In the genomic region with DNA sequence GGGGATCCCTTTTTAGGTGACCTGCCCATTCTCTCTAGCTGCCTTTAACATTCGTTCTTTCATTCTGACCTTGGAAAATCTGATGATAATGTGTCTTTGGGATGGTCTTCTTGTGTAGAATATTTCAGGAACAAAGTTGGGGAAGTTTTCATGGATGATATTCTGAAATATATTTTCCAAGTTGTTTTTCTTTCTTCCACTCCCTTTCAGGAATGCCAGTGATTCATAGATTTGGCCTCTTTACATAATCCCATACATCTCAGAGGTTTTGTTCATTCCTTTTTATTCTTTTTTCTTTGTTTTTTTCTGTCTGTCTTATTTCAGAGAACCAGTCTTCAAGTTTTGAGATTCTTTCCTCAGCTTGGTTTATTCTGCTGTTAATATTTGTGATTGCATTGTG, we compare ENCODE assay signal across 17 cellular contexts. TPM values are rescaled to one million over a fixed set of nuclear protein-coding genes. Genes with fewer than 3 reads are reported as not detected.
A peak's percentile ranks its signal among the peaks of the same experiment; 100 is the strongest.
DNase-seq lines count a peak whose midpoint lies in the region; ATAC-seq and TF ChIP-seq lines count a peak whose summit lies in the region.
"Had no signal": no experiment of that assay in that cellular context is flagged by ENCODE, and none has a peak within 500 bp of the region (broad histone marks: within the 10 kb centered on the region; RNA-seq: fewer than 3 reads in every experiment).

No MANE protein-coding gene starts in this region.

- no peak overlapping the region for H3K56ac ChIP-seq in IMR-90 (ENCODE audit: extremely low read depth, insufficient read depth, low read length)

- no peak overlapping the region for H3K23ac ChIP-seq in IMR-90 (ENCODE audit: low read depth, low read length)

- no peak overlapping the region for H4K91ac ChIP-seq in IMR-90 (ENCODE audit: insufficient read depth, low read depth, low read length)

- dilution Hi-C loops in IMR-90 (cut with HindIII; ENCODE audit: low sequenced_read_pairs, unreplicated experiment) = no loop called here

- POLR2A ChIA-PET in IMR-90 (lab: Charles Lee; ENCODE audit: unreplicated experiment) = interaction anchor here (0.7 kb wide), 1 partner anchor 14 kb away, joined by 4 read pairs; a partner anchor contains a TSS

- DNase-seq in IMR-90 = peak; percentile 8
- DNase-seq in astrocyte of the spinal cord (ENCODE audit: low read depth, low spot score) = peak; percentile 9
- DNase-seq in fibroblast of pulmonary artery (ENCODE audit: low read depth) = peak; percentile 43
- no peak for DNase-seq in T-helper 2 cell
- DNase-seq in body of pancreas = no peak
- no peak for DNase-seq in stimulated activated CD8-positive, alpha-beta memory T cell treated with anti-CD3 and anti-CD28 coated beads, Interleukin-4, amount 100 ng/mL, for 48 hours
- no peak for DNase-seq in pons (ENCODE audit: low spot score)
- DNase-seq: AML-193, DMS79, Kasumi-1, NCI-H1105 treated with DMSO at 0.1 percent for 48 hours, NCI-H1694, NCI-H2081 treated with DMSO at 0.1 percent for 48 hours, NCI-H510A, NCI-H748 treated with DMSO at 0.1 percent for 48 hours had no signal

- CTCF ChIA-PET in IMR-90 (lab: Yijun Ruan, JAX) = no interaction called here

- no peak for TF ChIP-seq RAD21 in IMR-90 (IDR thresholded peaks at IDR 0.05; ENCODE audit: low read length)

- H3K27me3 ChIP-seq in IMR-90 (ENCODE audit: control insufficient read depth, insufficient read depth, low read length) (peaks cover 2% of the 10 kb centered on the region; the same call in 1 of the 2 replicates), body of pancreas (no peaks in the 10 kb centered on the region)

- H4K8ac ChIP-seq in IMR-90 (ENCODE audit: low read depth in 2 of 2, low read length in 2 of 2) = no peak overlapping the region

- WGBS in IMR-90 (ENCODE audit: extremely low coverage in 2 of 2, insufficient read length in 1 of 2), 2 experiments = no CpG with 5 or more reads among the region's 1 CpG
- 63 to 70% methylated on average over 1 of the region's 1 CpG for WGBS in body of pancreas, 2 donors

- no peaks in the 10 kb centered on the region for H4K20me1 ChIP-seq in IMR-90 (ENCODE audit: insufficient read depth, low read length)

- no peak overlapping the region for H3K4me3 ChIP-seq in IMR-90 (ENCODE audit: insufficient read depth, low read depth, low read length)
- H3K4me3 ChIP-seq in astrocyte of the spinal cord (ENCODE audit: low read depth, low read length) = no peak overlapping the region
- no peak overlapping the region for H3K4me3 ChIP-seq in fibroblast of pulmonary artery (replicated peaks; ENCODE audit: low read depth, low read length)
- no peak overlapping the region for H3K4me3 ChIP-seq in body of pancreas

- no peak overlapping the region for H3K18ac ChIP-seq in IMR-90 (ENCODE audit: low read depth, low read length)

- H2BK5ac ChIP-seq in IMR-90 (ENCODE audit: low read depth, low read length, poor library complexity, severe bottlenecking) = no peak overlapping the region

- H3K4me2 ChIP-seq in IMR-90 (ENCODE audit: low read depth, low read length) = no peak overlapping the region

- H2BK120ac ChIP-seq in IMR-90 (ENCODE audit: low read depth, low read length) = no peak overlapping the region

- H3K36me3 ChIP-seq in IMR-90 (ENCODE audit: control insufficient read depth, insufficient read depth, low read length) = no peaks in the 10 kb centered on the region
- H3K36me3 ChIP-seq in body of pancreas (replicated peaks in 1 of 2; ENCODE audit: insufficient read depth in 1 of 2, low read depth in 2 of 2) = no peaks in the 10 kb centered on the region

- H3K9me3 ChIP-seq in IMR-90 (ENCODE audit: control insufficient read depth, insufficient read depth, low read length) (peaks cover 6% of the 10 kb centered on the region), body of pancreas (no peaks in the 10 kb centered on the region)

- H3K4ac ChIP-seq in IMR-90 (ENCODE audit: low read depth, low read length) = no peak overlapping the region

- no peak overlapping the region for H2AK9ac ChIP-seq in IMR-90 (replicated peaks; ENCODE audit: low read depth, low read length, poor library complexity)

- H2BK20ac ChIP-seq in IMR-90 (ENCODE audit: low read depth, low read length) = no peak overlapping the region

- no peak for TF ChIP-seq CTCF in IMR-90 (conservative IDR thresholded peaks at IDR 0.05; ENCODE audit: low read depth, low read length)
- TF ChIP-seq CTCF in astrocyte of the spinal cord (IDR thresholded peaks at IDR 0.05; ENCODE audit: low read depth, low read length) = no peak
- no peak for TF ChIP-seq CTCF in fibroblast of pulmonary artery (IDR thresholded peaks at IDR 0.05; ENCODE audit: low read length, missing control alignments)
- TF ChIP-seq CTCF in body of pancreas (IDR thresholded peaks at IDR 0.05) = no peak

- ATAC-seq in IMR-90 (ENCODE audit: low read depth) (no peak), body of pancreas (no peak)

- no peak overlapping the region for H3K14ac ChIP-seq in IMR-90 (replicated peaks; ENCODE audit: low read depth, low read length)

- no peak overlapping the region for H2AK5ac ChIP-seq in IMR-90 (ENCODE audit: low read depth, low read length)

- H3K79me1 ChIP-seq in IMR-90 (ENCODE audit: low read depth in 1 of 2, low read length in 2 of 2) = no peaks in the 10 kb centered on the region

- intact Hi-C loops in IMR-90 (cut with micrococcal nuclease) = no loop called here
- intact Hi-C loops in body of pancreas (cut with DNase I) = no loop called here

- no peak overlapping the region for H2AFZ ChIP-seq in IMR-90 (replicated peaks; ENCODE audit: low read length, poor library complexity)

- no peaks in the 10 kb centered on the region for H3K9me1 ChIP-seq in IMR-90 (ENCODE audit: insufficient read depth, low read length)

- H3K27ac ChIP-seq in IMR-90 (ENCODE audit: insufficient read depth, low read length) (no peak overlapping the region), body of pancreas (no peak overlapping the region)
- H3K27ac ChIP-seq: C4-2B, HL-60 had no signal

- in situ Hi-C loops in IMR-90 (cut with MboI; ENCODE audit: low sequenced_read_pairs) (no loop called here), astrocyte of the spinal cord (cut with HindIII; ENCODE audit: low sequenced_read_pairs) (no loop called here)

- no peak overlapping the region for H4K5ac ChIP-seq in IMR-90 (ENCODE audit: low read depth, low read length)

- H3K4me1 ChIP-seq in IMR-90 (ENCODE audit: control insufficient read depth, insufficient read depth, low read length) = no peaks in the 10 kb centered on the region; the same call in 1 of the 2 replicates
- H3K4me1 ChIP-seq in body of pancreas = no peaks in the 10 kb centered on the region

- BruUV-seq in IMR-90 (replicated peaks; lab: Mats Ljungman, UMichigan) = no TSS peak

- H3K9ac ChIP-seq in IMR-90 (ENCODE audit: low read depth, low read length) = no peak overlapping the region

- no peak overlapping the region for H2BK15ac ChIP-seq in IMR-90 (ENCODE audit: low read depth, low read length)

- no peak for TF ChIP-seq POLR2A in IMR-90 (IDR thresholded peaks at IDR 0.05; ENCODE audit: low read depth, low read length)
- TF ChIP-seq POLR2A in body of pancreas (IDR thresholded peaks at IDR 0.05) = no peak

TF ChIP-seq in IMR-90, 13 proteins besides CTCF, POLR2A, EP300 and RAD21:
- no peak for TF ChIP-seq CEBPB (IDR thresholded peaks at IDR 0.05; ENCODE audit: low read depth, low read length)
- TF ChIP-seq FOS (IDR thresholded peaks at IDR 0.05; ENCODE audit: low read depth, low read length) = no peak
- TF ChIP-seq MXI1 (IDR thresholded peaks at IDR 0.05; ENCODE audit: borderline replicate concordance, low read depth, low read length) = no peak
- TF ChIP-seq RFX5 (IDR thresholded peaks at IDR 0.05; ENCODE audit: low read depth, low read length) = no peak
- TF ChIP-seq, protein P1, sequence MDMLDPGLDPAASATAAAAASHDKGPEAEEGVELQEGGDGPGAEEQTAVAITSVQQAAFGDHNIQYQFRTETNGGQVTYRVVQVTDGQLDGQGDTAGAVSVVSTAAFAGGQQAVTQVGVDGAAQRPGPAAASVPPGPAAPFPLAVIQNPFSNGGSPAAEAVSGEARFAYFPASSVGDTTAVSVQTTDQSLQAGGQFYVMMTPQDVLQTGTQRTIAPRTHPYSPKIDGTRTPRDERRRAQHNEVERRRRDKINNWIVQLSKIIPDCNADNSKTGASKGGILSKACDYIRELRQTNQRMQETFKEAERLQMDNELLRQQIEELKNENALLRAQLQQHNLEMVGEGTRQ (IDR thresholded peaks at IDR 0.05; ENCODE audit: low read depth, low read length) = no peak
- TF ChIP-seq MAZ (IDR thresholded peaks at IDR 0.05; ENCODE audit: borderline replicate concordance, low read depth, low read length) = no peak
- TF ChIP-seq BHLHE40 (IDR thresholded peaks at IDR 0.05; ENCODE audit: low read depth, low read length) = no peak
- TF ChIP-seq MAFK (IDR thresholded peaks at IDR 0.05; ENCODE audit: low read depth, low read length) = no peak
- no peak for TF ChIP-seq SMC3 (IDR thresholded peaks at IDR 0.05; ENCODE audit: low read depth, low read length)
- no peak for TF ChIP-seq NFE2L2 (IDR thresholded peaks at IDR 0.05; ENCODE audit: low read depth, low read length)
- TF ChIP-seq, protein P2, sequence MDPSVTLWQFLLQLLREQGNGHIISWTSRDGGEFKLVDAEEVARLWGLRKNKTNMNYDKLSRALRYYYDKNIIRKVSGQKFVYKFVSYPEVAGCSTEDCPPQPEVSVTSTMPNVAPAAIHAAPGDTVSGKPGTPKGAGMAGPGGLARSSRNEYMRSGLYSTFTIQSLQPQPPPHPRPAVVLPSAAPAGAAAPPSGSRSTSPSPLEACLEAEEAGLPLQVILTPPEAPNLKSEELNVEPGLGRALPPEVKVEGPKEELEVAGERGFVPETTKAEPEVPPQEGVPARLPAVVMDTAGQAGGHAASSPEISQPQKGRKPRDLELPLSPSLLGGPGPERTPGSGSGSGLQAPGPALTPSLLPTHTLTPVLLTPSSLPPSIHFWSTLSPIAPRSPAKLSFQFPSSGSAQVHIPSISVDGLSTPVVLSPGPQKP (IDR thresholded peaks at IDR 0.05; ENCODE audit: borderline replicate concordance, low read depth, low read length) = no peak

RNA-seq across cellular contexts. Expression of a gene that starts 13.9 kb away (rescaled TPM):
- total RNA-seq in IMR-90 (2012; rRNA removed) (9.0 and 9.7 TPM in 2 replicates), body of pancreas (10 to 100 TPM; 25.4 to 33.3 TPM)
- 19.4 and 24.0 TPM in 2 replicates for polyA plus RNA-seq in IMR-90 (2012; rRNA removed)
- polyA plus RNA-seq in IMR-90 (2012; cell fraction: cytosol; rRNA removed) = 13.9 and 14.8 TPM in 2 replicates
- polyA plus RNA-seq in IMR-90 (2012; cell fraction: nucleus; rRNA removed; ENCODE audit: low replicate concordance) = 64.5 and 73.2 TPM in 2 replicates

Comparison
In these comparisons a context has a peak if more than half of its experiments do, and no peak if none do; other contexts are left out.
1. DNase-seq: peak in IMR-90 (single experiment), astrocyte of the spinal cord (single experiment) and fibroblast of pulmonary artery (single experiment); none in T-helper 2 cell (0 of 5), body of pancreas (0 of 4), stimulated activated CD8-positive, alpha-beta memory T cell treated with anti-CD3 and anti-CD28 coated beads, Interleukin-4, amount 100 ng/mL, for 48 hours (single experiment) and pons (single experiment).